Comparison of ENCODE assay signal across 15 cellular contexts in genomic region chr2:85913854-85914524, GRCh38. TPM values are rescaled to one million over a fixed set of nuclear protein-coding genes. Genes with fewer than 3 reads are reported as not detected.
DNase-seq lines count a peak whose midpoint lies in the region; ATAC-seq, FAIRE-seq and TF ChIP-seq lines count a peak whose summit lies in the region.
"Had no signal": no experiment of that assay in that cellular context is flagged by ENCODE, and none has a peak within 500 bp of the region (broad histone marks: within the 10 kb centered on the region; RNA-seq: fewer than 3 reads in every experiment).

No MANE protein-coding gene starts in this region.

- no peak for FAIRE-seq in bronchial epithelial cell (lab: Jason Lieb, UNC)

- no peak overlapping the region for H3K9ac ChIP-seq in Karpas-422 (ENCODE audit: low read length)

- peaks cover 22 to 25% of the 10 kb centered on the region in 2 donors for H3K4me1 Mint-ChIP-seq in stimulated activated naive B cell treated with anti-CD40 and anti-IgM and Interleukin-4, amounts not matched to agents 10 μg/mL and 1 μg/mL and 100 μg/mL, for 72 hours
- H3K4me1 Mint-ChIP-seq in immature natural killer cell = no peaks in the 10 kb centered on the region
- H3K4me1 Mint-ChIP-seq: activated CD4-positive, alpha-beta memory T cell treated with anti-CD3 and anti-CD28 coated beads, Interleukin-2, amount 10 ng/mL, durations not matched to agents 7 days and 5 days; CD8-positive, alpha-beta memory T cell had no signal

- no peaks in the 10 kb centered on the region for H3K36me3 ChIP-seq in bronchial epithelial cell (ENCODE audit: control insufficient read depth, insufficient read depth, low read length)
- no peaks in the 10 kb centered on the region for H3K36me3 ChIP-seq in left ventricle myocardium inferior
- H3K36me3 ChIP-seq in Karpas-422 (ENCODE audit: insufficient read depth, low read length) = no peaks in the 10 kb centered on the region

- H3K4me2 ChIP-seq in Karpas-422 (ENCODE audit: low read depth, low read length, poor library complexity, severe bottlenecking) = no peak overlapping the region

- no peak overlapping the region for H2AFZ ChIP-seq in Karpas-422 (ENCODE audit: low read length)

- H3K4me3 Mint-ChIP-seq in stimulated activated naive B cell treated with anti-CD40 and anti-IgM and Interleukin-4, amounts not matched to agents 10 μg/mL and 1 μg/mL and 100 μg/mL, for 72 hours = no peak overlapping the region
- H3K4me3 Mint-ChIP-seq in immature natural killer cell = no peak overlapping the region
- H3K4me3 Mint-ChIP-seq: activated CD4-positive, alpha-beta memory T cell treated with anti-CD3 and anti-CD28 coated beads, Interleukin-2, amount 10 ng/mL, durations not matched to agents 7 days and 5 days; CD8-positive, alpha-beta memory T cell had no signal

- H4K20me1 ChIP-seq in Karpas-422 (ENCODE audit: insufficient read depth, low read depth, low read length) = no peaks in the 10 kb centered on the region

- peak; percentile 22 for DNase-seq in HT1080 (ENCODE audit: low read depth)
- peak; percentile 93 for DNase-seq in bronchial epithelial cell (ENCODE audit: low read depth)
- DNase-seq in left ventricle myocardium inferior = no peak
- DNase-seq in stimulated activated naive B cell treated with anti-CD40 and anti-IgM and Interleukin-4, amounts not matched to agents 10 μg/mL and 1 μg/mL and 100 μg/mL, for 72 hours = no peak
- DNase-seq in activated CD8-positive, alpha-beta memory T cell treated with anti-CD3 and anti-CD28 coated beads, Interleukin-2, amount 50 U/mL, for 4 hours = no peak
- no peak for DNase-seq in Karpas-422
- no peak for DNase-seq in immature natural killer cell
- DNase-seq: activated CD4-positive, alpha-beta memory T cell treated with anti-CD3 and anti-CD28 coated beads, Interleukin-2, amount 10 ng/mL, durations not matched to agents 7 days and 5 days; activated effector memory CD4-positive, alpha-beta T cell treated with Interleukin-2 at 50 U/mL for 16 hours; CD8-positive, alpha-beta memory T cell; central memory CD4-positive, alpha-beta T cell; retina; substantia nigra; T1000 had no signal

- H3K36me3 Mint-ChIP-seq in stimulated activated naive B cell treated with anti-CD40 and anti-IgM and Interleukin-4, amounts not matched to agents 10 μg/mL and 1 μg/mL and 100 μg/mL, for 72 hours = peaks cover 4 to 8% of the 10 kb centered on the region in 2 donors
- H3K36me3 Mint-ChIP-seq in immature natural killer cell = peaks cover 6 to 9% (median 8%) of the 10 kb centered on the region in 3 donors

- H3K9me3 ChIP-seq in left ventricle myocardium inferior (replicated peaks) = no peaks in the 10 kb centered on the region
- no peaks in the 10 kb centered on the region for H3K9me3 ChIP-seq in Karpas-422 (ENCODE audit: low read length)

- H3K27me3 ChIP-seq in bronchial epithelial cell (ENCODE audit: control insufficient read depth, insufficient read depth, low read length) (no peaks in the 10 kb centered on the region), left ventricle myocardium inferior (ENCODE audit: low read depth) (peaks cover 16% of the 10 kb centered on the region), Karpas-422 (ENCODE audit: low read length) (no peaks in the 10 kb centered on the region)

- no peak overlapping the region for H3K27ac Mint-ChIP-seq in stimulated activated naive B cell treated with anti-CD40 and anti-IgM and Interleukin-4, amounts not matched to agents 10 μg/mL and 1 μg/mL and 100 μg/mL, for 72 hours
- H3K27ac Mint-ChIP-seq in immature natural killer cell = peak overlapping the region in 1 of 6 donors; percentile 12
- H3K27ac Mint-ChIP-seq: activated CD4-positive, alpha-beta memory T cell treated with anti-CD3 and anti-CD28 coated beads, Interleukin-2, amount 10 ng/mL, durations not matched to agents 7 days and 5 days had no signal

- H3K79me2 ChIP-seq in Karpas-422 (ENCODE audit: low read length) = no peaks in the 10 kb centered on the region

- no peaks in the 10 kb centered on the region for H3K27me3 Mint-ChIP-seq in stimulated activated naive B cell treated with anti-CD40 and anti-IgM and Interleukin-4, amounts not matched to agents 10 μg/mL and 1 μg/mL and 100 μg/mL, for 72 hours
- H3K27me3 Mint-ChIP-seq in immature natural killer cell (ENCODE audit: low read depth in 3 of 3) = peaks cover 0 to 2% (median 0%) of the 10 kb centered on the region in 3 donors
- H3K27me3 Mint-ChIP-seq: CD8-positive, alpha-beta memory T cell had no signal

- H3K4me1 ChIP-seq in left ventricle myocardium inferior = peaks cover 10% of the 10 kb centered on the region
- no peaks in the 10 kb centered on the region for H3K4me1 ChIP-seq in Karpas-422 (ENCODE audit: low read length)

- peak; percentile 46 to 62 for ATAC-seq in stimulated activated naive B cell treated with anti-CD40 and anti-IgM and Interleukin-4, amounts not matched to agents 10 μg/mL and 1 μg/mL and 100 μg/mL, for 72 hours (replicated peaks)
- no peak for ATAC-seq in GM19035 (IDR thresholded peaks at IDR 0.05; ENCODE audit: unreplicated experiment)

- H3K27ac ChIP-seq in left ventricle myocardium inferior (replicated peaks) = peak overlapping the region; percentile 51
- no peak overlapping the region for H3K27ac ChIP-seq in Karpas-422 (ENCODE audit: low read length)

- no peaks in the 10 kb centered on the region for H3K9me3 Mint-ChIP-seq in stimulated activated naive B cell treated with anti-CD40 and anti-IgM and Interleukin-4, amounts not matched to agents 10 μg/mL and 1 μg/mL and 100 μg/mL, for 72 hours
- peaks cover 0 to 2% (median 0%) of the 10 kb centered on the region in 6 donors for H3K9me3 Mint-ChIP-seq in immature natural killer cell
- H3K9me3 Mint-ChIP-seq: activated CD4-positive, alpha-beta memory T cell treated with anti-CD3 and anti-CD28 coated beads, Interleukin-2, amount 10 ng/mL, durations not matched to agents 7 days and 5 days; CD8-positive, alpha-beta memory T cell had no signal

- no peak overlapping the region for H3K4me3 ChIP-seq in bronchial epithelial cell (ENCODE audit: low read depth, low read length)
- no peak overlapping the region for H3K4me3 ChIP-seq in left ventricle myocardium inferior
- H3K4me3 ChIP-seq in Karpas-422 (ENCODE audit: low read length) = no peak overlapping the region

- no peak for TF ChIP-seq CTCF in bronchial epithelial cell (IDR thresholded peaks at IDR 0.05; ENCODE audit: insufficient read depth, low read length, severe bottlenecking)
- no peak for TF ChIP-seq CTCF in left ventricle myocardium inferior (IDR thresholded peaks at IDR 0.05; ENCODE audit: borderline replicate concordance)

- no peaks in the 10 kb centered on the region for H3K9me2 ChIP-seq in Karpas-422 (replicated peaks; ENCODE audit: insufficient read depth, low read length)

- intact Hi-C loops in left ventricle myocardium inferior (cut with micrococcal nuclease) = no loop called here

RNA-seq across cellular contexts. Expression of gene ST3GAL5, which starts 25.2 kb away (rescaled TPM):
- 1.2 TPM in 2 replicates for total RNA-seq in HT1080 (2014; rRNA removed; shearing (Covaris generic))
- polyA plus RNA-seq in HT1080 (2015; cell fraction: cytosol; rRNA removed) = 2.0 and 2.9 TPM in 2 replicates
- polyA plus RNA-seq in HT1080 (2015; cell fraction: nucleus; rRNA removed) = 2.4 and 2.5 TPM in 2 replicates
- total RNA-seq in bronchial epithelial cell = 2.6 and 29.7 TPM in 2 replicates
- total RNA-seq in left ventricle myocardium inferior = 4.2 TPM
- 3.8 and 5.0 TPM in 2 replicates for total RNA-seq in Karpas-422 (2014; rRNA removed; shearing (Covaris generic); ENCODE audit: low replicate concordance)
- 10 to 100 TPM; 15.0 to 20.9 (median 19.9) TPM for polyA plus RNA-seq in immature natural killer cell

Comparison
In these comparisons a context has a peak if more than half of its experiments do, and no peak if none do; other contexts are left out.
1. DNase-seq: peak in HT1080 (single experiment) and bronchial epithelial cell (single experiment); none in left ventricle myocardium inferior (single experiment), stimulated activated naive B cell treated with anti-CD40 and anti-IgM and Interleukin-4, amounts not matched to agents 10 μg/mL and 1 μg/mL and 100 μg/mL, for 72 hours (single experiment), activated CD8-positive, alpha-beta memory T cell treated with anti-CD3 and anti-CD28 coated beads, Interleukin-2, amount 50 U/mL, for 4 hours (single experiment), Karpas-422 (single experiment) and immature natural killer cell (0 of 3).